Comparison of ENCODE assay signal across 9 cellular contexts in genomic region chr1:155166373-155167165, GRCh38. TPM values are rescaled to one million over a fixed set of nuclear protein-coding genes. Genes with fewer than 3 reads are reported as not detected.
DNase-seq lines count a peak whose midpoint lies in the region; ATAC-seq lines count a peak whose summit lies in the region.
"Had no signal": no experiment of that assay in that cellular context is flagged by ENCODE, and none has a peak within 500 bp of the region (broad histone marks: within the 10 kb centered on the region; RNA-seq: fewer than 3 reads in every experiment).

No MANE protein-coding gene starts in this region.

- DNase-seq in NCI-H146 (lab: John Stamatoyannopoulos, UW) (peak; percentile 43), NCI-H146 treated with DMSO at 0.1 percent for 48 hours (lab: John Stamatoyannopoulos, UW; ENCODE audit: unreplicated experiment) (no peak), EL (no peak), GM03348 (ENCODE audit: low spot score) (no peak)
- peak; percentile 31 for DNase-seq in activated CD8-positive, alpha-beta memory T cell treated with anti-CD3 and anti-CD28 coated beads, Interleukin-2, amount 10 ng/mL, durations not matched to agents 7 days and 5 days
- DNase-seq in stimulated activated CD8-positive, alpha-beta memory T cell treated with anti-CD3 and anti-CD28 coated beads, Interleukin-4, amount 100 ng/mL, for 48 hours: peak; percentile 20
- no peak for DNase-seq in activated naive CD4-positive, alpha-beta T cell treated with anti-CD3 and anti-CD28 coated beads, Interleukin-2, amount 50 U/mL, for 72 hours (ENCODE audit: low spot score in 2 of 2)

- H3K27me3 Mint-ChIP-seq in activated CD8-positive, alpha-beta memory T cell treated with anti-CD3 and anti-CD28 coated beads, Interleukin-2, amount 10 ng/mL, durations not matched to agents 7 days and 5 days: no peaks in the 10 kb centered on the region

- CTCF ChIA-PET in activated CD8-positive, alpha-beta memory T cell treated with anti-CD3 and anti-CD28 coated beads, Interleukin-2, amount 10 ng/mL, durations not matched to agents 7 days and 5 days (lab: Charles Lee): interaction anchor here (0.8 to 13.0 kb wide), 22 partner anchors 11 to 150 kb away, joined by 3 to 295 read pairs (median 6); partner anchors contain the start of genes ADAM15 and SLC50A1

- peak overlapping the region; percentile 24 for H3K4me3 ChIP-seq in iPS-11a (ENCODE audit: low read depth, low read length)

- no peak overlapping the region for H3K4me3 Mint-ChIP-seq in activated CD8-positive, alpha-beta memory T cell treated with anti-CD3 and anti-CD28 coated beads, Interleukin-2, amount 10 ng/mL, durations not matched to agents 7 days and 5 days

- H3K36me3 Mint-ChIP-seq in activated CD8-positive, alpha-beta memory T cell treated with anti-CD3 and anti-CD28 coated beads, Interleukin-2, amount 10 ng/mL, durations not matched to agents 7 days and 5 days: peaks cover 8% of the 10 kb centered on the region
- H3K36me3 Mint-ChIP-seq in activated naive CD4-positive, alpha-beta T cell treated with anti-CD3 and anti-CD28 coated beads, Interleukin-2, amount 50 U/mL, for 72 hours: no peaks in the 10 kb centered on the region

- H3K27ac Mint-ChIP-seq in activated CD8-positive, alpha-beta memory T cell treated with anti-CD3 and anti-CD28 coated beads, Interleukin-2, amount 10 ng/mL, durations not matched to agents 7 days and 5 days: no peak overlapping the region
- H3K27ac Mint-ChIP-seq in activated naive CD4-positive, alpha-beta T cell treated with anti-CD3 and anti-CD28 coated beads, Interleukin-2, amount 50 U/mL, for 72 hours: peak overlapping the region in 1 of 2 donors; percentile 44
- H3K27ac Mint-ChIP-seq: activated T-helper 2 cell treated with anti-CD3 and anti-CD28 coated beads, Interferon-gamma antibody, Interleukin-2, Interleukin-4, amounts not matched to agents 10 μg/mL and 5 μg/mL and 100 μg/mL, durations not matched to agents 14 hours and 24 hours and 36 hours had no signal

- no peak for ATAC-seq in activated CD8-positive, alpha-beta memory T cell treated with anti-CD3 and anti-CD28 coated beads, Interleukin-2, amount 10 ng/mL, durations not matched to agents 7 days and 5 days
- no peak for ATAC-seq in activated naive CD4-positive, alpha-beta T cell treated with anti-CD3 and anti-CD28 coated beads, Interleukin-2, amount 50 U/mL, for 72 hours

- H3K4me1 Mint-ChIP-seq in activated CD8-positive, alpha-beta memory T cell treated with anti-CD3 and anti-CD28 coated beads, Interleukin-2, amount 10 ng/mL, durations not matched to agents 7 days and 5 days: peaks cover 17% of the 10 kb centered on the region

- H3K9me3 Mint-ChIP-seq in activated CD8-positive, alpha-beta memory T cell treated with anti-CD3 and anti-CD28 coated beads, Interleukin-2, amount 10 ng/mL, durations not matched to agents 7 days and 5 days (ENCODE audit: low read depth): no peaks in the 10 kb centered on the region
- H3K9me3 Mint-ChIP-seq in activated naive CD4-positive, alpha-beta T cell treated with anti-CD3 and anti-CD28 coated beads, Interleukin-2, amount 50 U/mL, for 72 hours: no peaks in the 10 kb centered on the region
- H3K9me3 Mint-ChIP-seq: activated T-helper 2 cell treated with anti-CD3 and anti-CD28 coated beads, Interferon-gamma antibody, Interleukin-2, Interleukin-4, amounts not matched to agents 10 μg/mL and 5 μg/mL and 100 μg/mL, durations not matched to agents 14 hours and 24 hours and 36 hours had no signal

RNA-seq across cellular contexts. Expression of gene KRTCAP2, which starts 6.5 kb away (rescaled TPM):
- total RNA-seq in activated CD8-positive, alpha-beta memory T cell treated with anti-CD3 and anti-CD28 coated beads, Interleukin-2, amount 10 ng/mL, durations not matched to agents 7 days and 5 days: 100 to 1,000 TPM; 166 to 177 TPM
- 100 to 1,000 TPM; 106 to 162 TPM for total RNA-seq in activated naive CD4-positive, alpha-beta T cell treated with anti-CD3 and anti-CD28 coated beads, Interleukin-2, amount 50 U/mL, for 72 hours

RNA-seq across cellular contexts. Expression of gene TRIM46, which starts 7.1 kb away (rescaled TPM):
- total RNA-seq in activated CD8-positive, alpha-beta memory T cell treated with anti-CD3 and anti-CD28 coated beads, Interleukin-2, amount 10 ng/mL, durations not matched to agents 7 days and 5 days: 10 to 100 TPM; 11.2 to 16.1 TPM
- 10 to 100 TPM in 1 of 2 donors, 1 to 10 TPM in 1; 6.8 to 15.2 TPM for total RNA-seq in activated naive CD4-positive, alpha-beta T cell treated with anti-CD3 and anti-CD28 coated beads, Interleukin-2, amount 50 U/mL, for 72 hours

RNA-seq across cellular contexts. Expression of gene DPM3, which starts 26.2 kb away (rescaled TPM):
- total RNA-seq in activated CD8-positive, alpha-beta memory T cell treated with anti-CD3 and anti-CD28 coated beads, Interleukin-2, amount 10 ng/mL, durations not matched to agents 7 days and 5 days: 10 to 100 TPM; 54.2 to 57.0 TPM
- total RNA-seq in activated naive CD4-positive, alpha-beta T cell treated with anti-CD3 and anti-CD28 coated beads, Interleukin-2, amount 50 U/mL, for 72 hours: 10 to 100 TPM; 26.4 to 40.8 TPM

RNA-seq across cellular contexts. Expression of gene SLC50A1, which starts 30.9 kb away (rescaled TPM):
- 10 to 100 TPM; 39.8 to 41.2 TPM for total RNA-seq in activated CD8-positive, alpha-beta memory T cell treated with anti-CD3 and anti-CD28 coated beads, Interleukin-2, amount 10 ng/mL, durations not matched to agents 7 days and 5 days
- 10 to 100 TPM; 47.4 to 49.4 TPM for total RNA-seq in activated naive CD4-positive, alpha-beta T cell treated with anti-CD3 and anti-CD28 coated beads, Interleukin-2, amount 50 U/mL, for 72 hours

RNA-seq across cellular contexts. Expression of gene EFNA1, which starts 38.9 kb away (rescaled TPM):
- not detected for total RNA-seq in activated CD8-positive, alpha-beta memory T cell treated with anti-CD3 and anti-CD28 coated beads, Interleukin-2, amount 10 ng/mL, durations not matched to agents 7 days and 5 days
- total RNA-seq in activated naive CD4-positive, alpha-beta T cell treated with anti-CD3 and anti-CD28 coated beads, Interleukin-2, amount 50 U/mL, for 72 hours: 1 to 10 TPM in 1 of 2 donors, under 1 TPM in 1; 0.68 to 1.6 TPM

Comparison
In these comparisons a context has a peak if more than half of its experiments do, and no peak if none do; other contexts are left out.
1. DNase-seq: peak in NCI-H146 (single experiment), activated CD8-positive, alpha-beta memory T cell treated with anti-CD3 and anti-CD28 coated beads, Interleukin-2, amount 10 ng/mL, durations not matched to agents 7 days and 5 days (single experiment) and stimulated activated CD8-positive, alpha-beta memory T cell treated with anti-CD3 and anti-CD28 coated beads, Interleukin-4, amount 100 ng/mL, for 48 hours (single experiment); none in NCI-H146 treated with DMSO at 0.1 percent for 48 hours (single experiment), EL (single experiment), GM03348 (single experiment) and activated naive CD4-positive, alpha-beta T cell treated with anti-CD3 and anti-CD28 coated beads, Interleukin-2, amount 50 U/mL, for 72 hours (0 of 2).